ENCODE assay signal across 18 cellular contexts in the genomic region with DNA sequence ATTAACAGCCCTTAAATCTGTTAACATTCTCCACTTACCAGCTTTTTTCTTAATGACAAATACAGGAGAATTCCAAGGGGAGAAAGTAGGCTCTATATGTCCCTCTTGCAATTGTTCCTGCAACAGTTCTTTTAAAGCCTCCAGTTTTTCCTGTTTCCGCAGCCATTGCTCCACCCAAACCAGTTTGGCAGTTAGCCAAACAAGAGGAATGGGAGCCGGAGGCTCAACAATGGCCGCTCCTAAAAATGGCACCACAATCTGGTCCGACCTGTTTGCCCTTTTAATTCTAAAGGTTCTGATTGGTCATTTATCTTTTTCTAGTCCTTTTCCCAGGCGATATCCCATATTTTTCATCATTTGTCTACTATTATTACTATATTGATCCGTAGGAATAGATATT. TPM values are rescaled to one million over a fixed set of nuclear protein-coding genes. Genes with fewer than 3 reads are reported as not detected.
DNase-seq lines count a peak whose midpoint lies in the region; ATAC-seq, FAIRE-seq and TF ChIP-seq lines count a peak whose summit lies in the region.
"Had no signal": no experiment of that assay in that cellular context is flagged by ENCODE, and none has a peak within 500 bp of the region (broad histone marks: within the 10 kb centered on the region; RNA-seq: fewer than 3 reads in every experiment).

No MANE protein-coding gene starts in this region.

- H3K27me3 ChIP-seq in K562 (ENCODE audit: control insufficient read depth in 2 of 2, insufficient read depth in 2 of 2, low read length in 2 of 2): no peaks in the 10 kb centered on the region; a peak in 1 of 5 replicates
- H3K27me3 ChIP-seq: SJSA1, uterus had no signal

- no peaks in the 10 kb centered on the region for H3K36me3 ChIP-seq in K562 (ENCODE audit: control insufficient read depth, insufficient read depth, low read length)
- H3K36me3 ChIP-seq: SJSA1, uterus had no signal

- CTCF ChIA-PET in K562 (lab: Yijun Ruan, JAX; ENCODE audit: low intra/inter-chr PET ratio): no interaction called here

- TF ChIP-seq EP300 in K562 (IDR thresholded peaks at IDR 0.05; ENCODE audit: low read length): no peak

- H3K9me3 ChIP-seq in K562 (replicated peaks; ENCODE audit: control insufficient read depth, insufficient read depth, low read depth, low read length): no peaks in the 10 kb centered on the region
- H3K9me3 ChIP-seq: SJSA1, uterus had no signal

- DNase-seq in DMS53 treated with DMSO at 0.1 percent for 48 hours (lab: John Stamatoyannopoulos, UW; ENCODE audit: unreplicated experiment) (peak; percentile 34), NCI-H1694 (lab: John Stamatoyannopoulos, UW) (peak; percentile 17), K562 (ENCODE audit: extremely low read depth in 1 of 4, low spot score in 3 of 4) (no peak), mesothelial cell of epicardium (ENCODE audit: low spot score in 2 of 2, unreplicated experiment in 2 of 2) (no peak), NK-92 (lab: John Stamatoyannopoulos, UW; ENCODE audit: unreplicated experiment) (no peak)
- no peak for DNase-seq in activated effector memory CD4-positive, alpha-beta T cell treated with Interleukin-2 at 50 U/mL for 16 hours
- DNase-seq: activated gamma-delta T cell, AML-193, DMS79 treated with DMSO at 0.1 percent for 48 hours, KG1, occipital lobe, uterus had no signal

- no peak overlapping the region for H2AFZ ChIP-seq in K562 (ENCODE audit: low read depth, low read length)

- no peaks in the 10 kb centered on the region for H3K27me3 Mint-ChIP-seq in mesothelial cell of epicardium (ENCODE audit: low read depth)

- intact Hi-C loops in K562 (cut with micrococcal nuclease): no loop called here

- H3K36me3 Mint-ChIP-seq in mesothelial cell of epicardium: no peaks in the 10 kb centered on the region
- H3K36me3 Mint-ChIP-seq: stimulated activated effector memory CD8-positive, alpha-beta T cell treated with anti-CD3 and anti-CD28 coated beads, Interleukin-12 subunit alpha, Interleukin-12 subunit beta, amount 100 ng/mL, for 72 hours had no signal

- no peaks in the 10 kb centered on the region for H3K9me1 ChIP-seq in K562 (ENCODE audit: control insufficient read depth, insufficient read depth, low read length)

- no peak overlapping the region for H3K4me3 Mint-ChIP-seq in mesothelial cell of epicardium
- H3K4me3 Mint-ChIP-seq: stimulated activated effector memory CD8-positive, alpha-beta T cell treated with anti-CD3 and anti-CD28 coated beads, Interleukin-12 subunit alpha, Interleukin-12 subunit beta, amount 100 ng/mL, for 72 hours had no signal

- TF ChIP-seq POLR2A in K562 (conservative IDR thresholded peaks at IDR 0.05): no peak

- H3K4me2 ChIP-seq in K562 (ENCODE audit: insufficient read depth, low read length): no peak overlapping the region

- BruUV-seq in K562 (replicated peaks; lab: Mats Ljungman, UMichigan): no TSS peak

- no peak overlapping the region for H3K9ac ChIP-seq in K562 (ENCODE audit: insufficient read depth in 1 of 2, low read depth in 2 of 2, low read length in 2 of 2)

- H3K4me3 ChIP-seq in K562: no peak overlapping the region
- H3K4me3 ChIP-seq: SJSA1, uterus had no signal

- no peak for TF ChIP-seq RAD21 in K562 (CRISPR knock-in tag; conservative IDR thresholded peaks at IDR 0.05 in 1 of 2, IDR thresholded peaks at IDR 0.05 in 1 of 2)

- peaks cover 67% of the 10 kb centered on the region for H3K4me1 Mint-ChIP-seq in mesothelial cell of epicardium
- H3K4me1 Mint-ChIP-seq: stimulated activated effector memory CD8-positive, alpha-beta T cell treated with anti-CD3 and anti-CD28 coated beads, Interleukin-12 subunit alpha, Interleukin-12 subunit beta, amount 100 ng/mL, for 72 hours had no signal

- H3K27ac Mint-ChIP-seq in mesothelial cell of epicardium: peak overlapping the region; percentile 58
- H3K27ac Mint-ChIP-seq: stimulated activated effector memory CD8-positive, alpha-beta T cell treated with anti-CD3 and anti-CD28 coated beads, Interleukin-12 subunit alpha, Interleukin-12 subunit beta, amount 100 ng/mL, for 72 hours had no signal

- H3K27ac ChIP-seq in K562 (ENCODE audit: extremely low read depth, low read depth, low read length): no peak overlapping the region
- H3K27ac ChIP-seq: epithelial cell of prostate, SJSA1, uterus had no signal

- H3K4me1 ChIP-seq in K562 (replicated peaks in 1 of 2; ENCODE audit: control insufficient read depth in 2 of 2, insufficient read depth in 2 of 2, low read length in 2 of 2): no peaks in the 10 kb centered on the region
- H3K4me1 ChIP-seq: SJSA1, uterus had no signal

- no peaks in the 10 kb centered on the region for H3K9me3 Mint-ChIP-seq in mesothelial cell of epicardium
- H3K9me3 Mint-ChIP-seq: stimulated activated effector memory CD8-positive, alpha-beta T cell treated with anti-CD3 and anti-CD28 coated beads, Interleukin-12 subunit alpha, Interleukin-12 subunit beta, amount 100 ng/mL, for 72 hours had no signal

- in situ Hi-C loops in K562 (cut with MboI): no loop called here

- no peaks in the 10 kb centered on the region for H3K79me2 ChIP-seq in K562 (ENCODE audit: control insufficient read depth, insufficient read depth, low read length)

- ATAC-seq in K562 (no peak), GM21576 (IDR thresholded peaks at IDR 0.05; ENCODE audit: unreplicated experiment) (no peak), HG02588 (IDR thresholded peaks at IDR 0.05; ENCODE audit: unreplicated experiment) (no peak)
- ATAC-seq: stimulated activated effector memory CD8-positive, alpha-beta T cell treated with anti-CD3 and anti-CD28 coated beads, Interleukin-12 subunit alpha, Interleukin-12 subunit beta, amount 100 ng/mL, for 72 hours had no signal

- no peaks in the 10 kb centered on the region for H4K20me1 ChIP-seq in K562 (replicated peaks; ENCODE audit: control insufficient read depth, insufficient read depth, low read length)

- POLR2A ChIA-PET in K562 (lab: Yijun Ruan, JAX): interaction anchor here (0.6 kb wide), 1 partner anchor 1415 kb away, joined by 3 read pairs; no protein-coding TSS in a partner anchor

- no peak for FAIRE-seq in K562 (lab: Jason Lieb, UNC)

- WGBS in K562 (ENCODE audit: insufficient coverage, low coverage, missing lambda C conversion rate): 0% methylated on average over 6 of the region's 6 CpGs

- TF ChIP-seq CTCF in K562 (IDR thresholded peaks at IDR 0.05 in 2 of 3, conservative IDR thresholded peaks at IDR 0.05 in 1 of 3; ENCODE audit: insufficient read depth in 2 of 3, low read depth in 1 of 3, low read length in 3 of 3) (no peak), mesothelial cell of epicardium (IDR thresholded peaks at IDR 0.05; ENCODE audit: unreplicated experiment) (no peak)

TF ChIP-seq in K562, 482 proteins besides CTCF, POLR2A, EP300 and RAD21:
- peak; percentile 44; the same call in 1 of the 2 replicates for TF ChIP-seq NFIC (IDR thresholded peaks at IDR 0.05)
- no peak for TF ChIP-seq KAT8 (IDR thresholded peaks at IDR 0.05; ENCODE audit: low read depth)

RNA-seq across cellular contexts. Expression of gene L1TD1, which starts 14.0 kb away (rescaled TPM):
- total RNA-seq in K562 (2011; cell fraction: chromatin; rRNA removed; ENCODE audit: low replicate concordance): not detected in 2 replicates
- not detected in 2 replicates for total RNA-seq in K562 (2011; cell fraction: nucleolus; rRNA removed)
- not detected in 2 replicates for total RNA-seq in K562 (2011; cell fraction: nucleoplasm; rRNA removed)
- total RNA-seq in K562 (2014; rRNA removed): not detected in 2 replicates
- not detected in 2 replicates for total RNA-seq in K562 (2014; rRNA removed; fragmentation: Illumina TruSeq; extraction: Trizol)
- not detected in 2 replicates for total RNA-seq in K562 (2015; rRNA removed; fragmentation: Illumina TruSeq; extraction: Trizol)
- total RNA-seq in K562 (2021): 0.09 and 0.31 TPM in 2 replicates
- polyA plus RNA-seq in K562 (2011; rRNA removed): not detected in 2 replicates
- not detected in 2 replicates for polyA plus RNA-seq in K562 (2011; cell fraction: cytosol; rRNA removed)
- not detected in 2 replicates for polyA plus RNA-seq in K562 (2011; cell fraction: nucleus; rRNA removed)
- not detected in 2 replicates for polyA plus RNA-seq in K562 (2012)
- polyA plus RNA-seq in K562 (2014; fragmentation: Illumina TruSeq; extraction: Trizol): not detected in 2 replicates
- polyA plus RNA-seq in K562 (2014; fragmentation: Nextera tagmentation; extraction: Ambion mirVana): not detected
- not detected in 2 replicates for polyA plus RNA-seq in K562 (2014; rRNA removed)
- not detected in 2 replicates for polyA minus RNA-seq in K562 (2011; rRNA and poly(A)+ RNA removed)
- not detected in 2 replicates for polyA minus RNA-seq in K562 (2011; cell fraction: cytosol; rRNA and poly(A)+ RNA removed)
- not detected in 2 replicates for polyA minus RNA-seq in K562 (2011; cell fraction: nucleus; rRNA and poly(A)+ RNA removed)
- 5.3 to 5.5 TPM (median 5.5 TPM) in 3 replicates for total RNA-seq in mesothelial cell of epicardium
- total RNA-seq: activated CD8-positive, alpha-beta memory T cell treated with anti-CD3 and anti-CD28 coated beads for 36 hours; occipital lobe; SJSA1 had no signal

Comparison
In these comparisons a context has a peak if more than half of its experiments do, and no peak if none do; other contexts are left out.
1. DNase-seq: peak in DMS53 treated with DMSO at 0.1 percent for 48 hours (single experiment) and NCI-H1694 (single experiment); none in K562 (0 of 4), mesothelial cell of epicardium (0 of 2), NK-92 (single experiment) and activated effector memory CD4-positive, alpha-beta T cell treated with Interleukin-2 at 50 U/mL for 16 hours (single experiment).